ENCODE assay signal across 27 cellular contexts in the genomic region with DNA sequence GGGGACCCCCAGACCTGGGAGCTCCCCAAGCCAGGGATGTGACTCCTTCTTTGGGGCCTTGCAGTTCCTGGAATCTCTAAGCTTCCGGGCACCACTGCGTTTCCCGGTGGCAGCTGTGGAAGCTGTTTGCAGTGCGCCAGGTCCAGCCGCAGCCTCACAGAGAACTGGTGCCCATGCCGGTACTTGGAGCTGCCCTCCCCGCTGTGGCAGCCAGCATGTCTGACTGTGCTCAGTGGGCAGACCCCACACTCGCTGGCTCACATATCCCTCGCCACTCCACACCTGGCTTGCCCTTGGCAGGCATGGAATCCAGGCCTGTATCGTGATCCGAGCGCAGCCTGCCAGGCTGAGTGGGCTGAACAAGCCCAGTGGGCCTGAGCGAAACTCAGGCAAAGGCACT.
DNase-seq lines count a peak whose midpoint lies in the region; ATAC-seq, FAIRE-seq and TF ChIP-seq lines count a peak whose summit lies in the region.
"Had no signal": no experiment of that assay in that cellular context is flagged by ENCODE, and none has a peak within 500 bp of the region (broad histone marks: within the 10 kb centered on the region; RNA-seq: fewer than 3 reads in every experiment).

No MANE protein-coding gene starts in this region.

- no peak overlapping the region for H4K5ac ChIP-seq in H1 (ENCODE audit: insufficient read length, low read depth, low read length)

- no peak overlapping the region for H3K4me2 ChIP-seq in H1 (ENCODE audit: insufficient read depth in 1 of 2, low read depth in 2 of 2, low read length in 2 of 2)
- no peak overlapping the region for H3K4me2 ChIP-seq in neuronal stem cell (ENCODE audit: insufficient read depth, low read length, poor library complexity, severe bottlenecking)
- H3K4me2 ChIP-seq: A549; BLaER1 treated with 17β-estradiol and CSF1 and Interleukin-3, amounts not matched to agents 10 nM and 100 nM had no signal

- H3K9me3 ChIP-seq in right cardiac atrium (ENCODE audit: control insufficient read depth, low read length) (no peaks in the 10 kb centered on the region), heart left ventricle (peaks cover 0 to 13% (median 0%) of the 10 kb centered on the region in 12 donors), H1 (ENCODE audit: insufficient read depth in 2 of 2, low read depth in 1 of 2, low read length in 1 of 2) (no peaks in the 10 kb centered on the region), neuronal stem cell (replicated peaks in 1 of 2; ENCODE audit: control insufficient read depth in 2 of 2, insufficient read depth in 1 of 2, low read depth in 1 of 2, low read length in 2 of 2) (no peaks in the 10 kb centered on the region), upper lobe of right lung (no peaks in the 10 kb centered on the region)
- H3K9me3 ChIP-seq: A549, Caco-2 had no signal

- no peak overlapping the region for H2BK5ac ChIP-seq in H1 (ENCODE audit: low read depth, low read length)
- no peak overlapping the region for H2BK5ac ChIP-seq in neuronal stem cell (ENCODE audit: low read length)

- POLR2A ChIA-PET in H1 (lab: Charles Lee; ENCODE audit: partially characterized antibody) = no interaction called here

- WGBS in right cardiac atrium = 94% methylated on average over 13 of the region's 13 CpGs
- 85 to 94% (median 93%) methylated on average over 4 to 13 of the region's 13 CpGs for WGBS in heart left ventricle, 4 donors
- 94% methylated on average over 13 of the region's 13 CpGs; no CpG with 5 or more reads in 1 of the 2 experiments for WGBS in H1 (ENCODE audit: extremely low coverage in 1 of 2, insufficient coverage in 1 of 2, insufficient read length in 1 of 2, insufficient replicate concordance in 2 of 2, low coverage in 1 of 2, low lambda C conversion rate in 2 of 2, missing lambda C conversion rate in 1 of 2), 2 experiments
- WGBS in neuronal stem cell (ENCODE audit: extremely low coverage in 2 of 2, insufficient read length in 2 of 2, insufficient replicate concordance in 1 of 2), 2 donors = no CpG with 5 or more reads among the region's 13 CpGs

- no peak for TF ChIP-seq RAD21 in H1 (IDR thresholded peaks at IDR 0.05 in 1 of 2, conservative IDR thresholded peaks at IDR 0.05 in 1 of 2; ENCODE audit: low read depth in 2 of 2, low read length in 2 of 2)

- no peaks in the 10 kb centered on the region for H3K23me2 ChIP-seq in H1 (ENCODE audit: low read depth, low read length)

- H3K36me3 ChIP-seq in heart left ventricle = no peaks in the 10 kb centered on the region
- no peaks in the 10 kb centered on the region for H3K36me3 ChIP-seq in H1 (ENCODE audit: control insufficient read depth in 2 of 4, insufficient read depth in 4 of 4, low read length in 3 of 4)
- H3K36me3 ChIP-seq in neuronal stem cell (replicated peaks in 1 of 2; ENCODE audit: control insufficient read depth in 2 of 2, insufficient read depth in 2 of 2, low read length in 2 of 2) = no peaks in the 10 kb centered on the region
- H3K36me3 ChIP-seq in upper lobe of right lung = no peaks in the 10 kb centered on the region
- H3K36me3 ChIP-seq: BLaER1 treated with 17β-estradiol and CSF1 and Interleukin-3, amounts not matched to agents 10 nM and 100 nM had no signal

- H2BK120ac ChIP-seq in H1 (replicated peaks; ENCODE audit: low read depth, low read length) (no peak overlapping the region), neuronal stem cell (ENCODE audit: low read depth, low read length) (no peak overlapping the region)

- H3K27ac ChIP-seq in right cardiac atrium (ENCODE audit: low read length) = no peak overlapping the region
- H3K27ac ChIP-seq in heart left ventricle = no peak overlapping the region
- no peak overlapping the region for H3K27ac ChIP-seq in H1 (ENCODE audit: low read depth, low read length)
- H3K27ac ChIP-seq in neuronal stem cell (replicated peaks; ENCODE audit: low read length) = no peak overlapping the region
- H3K27ac ChIP-seq in upper lobe of right lung = no peak overlapping the region
- H3K27ac ChIP-seq: 22Rv1; A549; BLaER1 treated with 17β-estradiol and CSF1 and Interleukin-3, amounts not matched to agents 10 nM and 100 nM; C4-2B had no signal

- ATAC-seq in right cardiac atrium (no peak), heart left ventricle (no peak), upper lobe of right lung (peak; percentile 30), HG03108 (IDR thresholded peaks at IDR 0.05; ENCODE audit: unreplicated experiment) (no peak)
- ATAC-seq: A549; CD8-positive, alpha-beta T cell; GM12878 had no signal

- peak overlapping the region; percentile 57; the same call in 1 of the 2 replicates for H4K8ac ChIP-seq in H1 (ENCODE audit: extremely low read depth, insufficient read depth, low read length)
- peak overlapping the region; percentile 29 for H4K8ac ChIP-seq in neuronal stem cell (ENCODE audit: low read depth, low read length)

- H3K56ac ChIP-seq in H1 (replicated peaks; ENCODE audit: insufficient read length, low read depth, low read length) = no peak overlapping the region

- H2BK15ac ChIP-seq in H1 (ENCODE audit: low read length) = no peak overlapping the region
- no peak overlapping the region for H2BK15ac ChIP-seq in neuronal stem cell (ENCODE audit: low read length)

- H2BK12ac ChIP-seq in H1 (ENCODE audit: low read depth, low read length) (no peak overlapping the region; the same call in 1 of the 2 replicates), neuronal stem cell (ENCODE audit: low read length) (no peak overlapping the region)

- H3K79me1 ChIP-seq in H1 (ENCODE audit: low read depth, low read length) (no peaks in the 10 kb centered on the region), neuronal stem cell (ENCODE audit: low read depth, low read length) (no peaks in the 10 kb centered on the region)

- H3K79me2 ChIP-seq in H1 (ENCODE audit: control insufficient read depth in 1 of 2, insufficient read depth in 2 of 2, low read length in 2 of 2) = no peaks in the 10 kb centered on the region

- TF ChIP-seq POLR2A in heart left ventricle (IDR thresholded peaks at IDR 0.05) (no peak), H1 (IDR thresholded peaks at IDR 0.05; ENCODE audit: control extremely low read depth in 1 of 2, low read depth in 2 of 2, low read length in 2 of 2) (no peak)

- FAIRE-seq in H1 (lab: Jason Lieb, UNC) = no peak
- FAIRE-seq: A549, GM12878, GM12892, GM18507 had no signal

- H3K4me3 ChIP-seq in right cardiac atrium (ENCODE audit: low read length) (no peak overlapping the region), heart left ventricle (no peak overlapping the region), H1 (ENCODE audit: extremely low read depth in 1 of 4, insufficient read depth in 2 of 4, low read depth in 3 of 4, low read length in 4 of 4) (no peak overlapping the region), neuronal stem cell (ENCODE audit: low read length in 2 of 2) (no peak overlapping the region), upper lobe of right lung (no peak overlapping the region)
- H3K4me3 ChIP-seq: A549; BLaER1 treated with 17β-estradiol and CSF1 and Interleukin-3, amounts not matched to agents 10 nM and 100 nM; GM12878 had no signal

- peak in 2 of 3 donors; percentile 18 to 42 for DNase-seq in right cardiac atrium
- no peak for DNase-seq in heart left ventricle
- DNase-seq in H1 (ENCODE audit: low read depth in 1 of 2, low spot score in 2 of 2) = no peak
- DNase-seq in neuronal stem cell (ENCODE audit: low spot score) = no peak
- DNase-seq in upper lobe of right lung = no peak
- DNase-seq in stimulated activated CD4-positive, alpha-beta T cell treated with anti-CD3 and anti-CD28 coated beads, Interleukin-4, amount 100 ng/mL, for 4 hours = no peak
- no peak for DNase-seq in UCSD-AML1 (lab: John Stamatoyannopoulos, UW; ENCODE audit: unreplicated experiment)
- DNase-seq: AML-193; Caco-2; Calu3; CD4-positive, alpha-beta T cell; CD8-positive, alpha-beta T cell; DMS 273 treated with DMSO at 0.1 percent for 48 hours; DMS153; DMS53; DMS79; DND-41; EL; GDM1 had no signal

- TF ChIP-seq EP300 in H1 (IDR thresholded peaks at IDR 0.05; ENCODE audit: borderline replicate concordance in 1 of 2, low read depth in 2 of 2, low read length in 2 of 2) = no peak

- no peaks in the 10 kb centered on the region for H4K20me1 ChIP-seq in H1 (replicated peaks in 1 of 2; ENCODE audit: control insufficient read depth in 1 of 2, insufficient read depth in 2 of 2, low read length in 2 of 2)
- H4K20me1 ChIP-seq: BLaER1 treated with 17β-estradiol and CSF1 and Interleukin-3, amounts not matched to agents 10 nM and 100 nM had no signal

- H3K9ac ChIP-seq in H1 (replicated peaks in 1 of 4; ENCODE audit: extremely low read depth in 1 of 4, low read depth in 3 of 4, low read length in 3 of 4) = no peak overlapping the region
- no peak overlapping the region for H3K9ac ChIP-seq in neuronal stem cell (ENCODE audit: low read depth, low read length, poor library complexity)
- H3K9ac ChIP-seq: BLaER1 treated with 17β-estradiol and CSF1 and Interleukin-3, amounts not matched to agents 10 nM and 100 nM had no signal

- H4K91ac ChIP-seq in H1 (replicated peaks; ENCODE audit: insufficient read length, low read length) (no peak overlapping the region), neuronal stem cell (ENCODE audit: low read depth, low read length, poor library complexity) (no peak overlapping the region)

- CTCF ChIA-PET in H1 (lab: Charles Lee; ENCODE audit: partially characterized antibody) = no interaction called here

- H2AK5ac ChIP-seq in H1 (ENCODE audit: low read depth, low read length) (no peak overlapping the region), neuronal stem cell (ENCODE audit: low read depth, low read length) (no peak overlapping the region)

- no peak overlapping the region for H3K4ac ChIP-seq in H1 (replicated peaks; ENCODE audit: insufficient read length, low read depth, low read length)
- H3K4ac ChIP-seq in neuronal stem cell (ENCODE audit: low read length) = no peak overlapping the region

- H3K14ac ChIP-seq in H1 (ENCODE audit: insufficient read length) = no peak overlapping the region
- H3K14ac ChIP-seq in neuronal stem cell (ENCODE audit: low read length) = no peak overlapping the region

- no peak overlapping the region for H3K23ac ChIP-seq in H1 (ENCODE audit: insufficient read length)
- no peak overlapping the region for H3K23ac ChIP-seq in neuronal stem cell (ENCODE audit: low read depth, low read length, poor library complexity)

- no peak overlapping the region for H2AFZ ChIP-seq in H1 (ENCODE audit: low read length)
- peak overlapping the region; percentile 35 for H2AFZ ChIP-seq in neuronal stem cell (ENCODE audit: low read length)

- no peak overlapping the region for H2BK20ac ChIP-seq in H1 (ENCODE audit: low read length)

- intact Hi-C loops in right cardiac atrium (cut with DNase I) (no loop called here), heart left ventricle (cut with DNase I) (no loop called here), upper lobe of right lung (cut with DNase I) (no loop called here)

- no peak for TF ChIP-seq CTCF in heart left ventricle (IDR thresholded peaks at IDR 0.05)
- no peak for TF ChIP-seq CTCF in H1 (IDR thresholded peaks at IDR 0.05; ENCODE audit: control extremely low read depth in 1 of 3, insufficient read depth in 1 of 3, low read depth in 1 of 3, low read length in 3 of 3)
- no peak for TF ChIP-seq CTCF in upper lobe of right lung (IDR thresholded peaks at IDR 0.05)

- H3K27me3 ChIP-seq in right cardiac atrium (ENCODE audit: control insufficient read depth, insufficient read depth) (no peaks in the 10 kb centered on the region), heart left ventricle (no peaks in the 10 kb centered on the region), H1 (replicated peaks in 1 of 4; ENCODE audit: control insufficient read depth in 3 of 4, extremely low read depth in 1 of 4, insufficient read depth in 3 of 4, low read length in 3 of 4) (no peaks in the 10 kb centered on the region), neuronal stem cell (ENCODE audit: control insufficient read depth in 3 of 3, insufficient read depth in 3 of 3, low read depth in 1 of 3, low read length in 3 of 3) (no peaks in the 10 kb centered on the region), upper lobe of right lung (no peaks in the 10 kb centered on the region)
- H3K27me3 ChIP-seq: BLaER1 treated with 17β-estradiol and CSF1 and Interleukin-3, amounts not matched to agents 10 nM and 100 nM had no signal

- H3K18ac ChIP-seq in H1 (ENCODE audit: extremely low read depth, low read length) = no peak overlapping the region
- H3K18ac ChIP-seq in neuronal stem cell (ENCODE audit: low read length) = peak overlapping the region; percentile 60

- H3K4me1 ChIP-seq in right cardiac atrium (ENCODE audit: control insufficient read depth, insufficient read depth, low read length) = no peaks in the 10 kb centered on the region
- no peaks in the 10 kb centered on the region for H3K4me1 ChIP-seq in heart left ventricle
- no peaks in the 10 kb centered on the region for H3K4me1 ChIP-seq in H1 (replicated peaks in 1 of 4; ENCODE audit: control insufficient read depth in 3 of 4, insufficient read depth in 4 of 4, low read length in 3 of 4)
- peaks cover 0 to under 1% of the 10 kb centered on the region in 2 donors for H3K4me1 ChIP-seq in neuronal stem cell (ENCODE audit: control insufficient read depth in 2 of 2, insufficient read depth in 1 of 2, low read depth in 1 of 2, low read length in 2 of 2)
- H3K4me1 ChIP-seq in upper lobe of right lung = no peaks in the 10 kb centered on the region
- H3K4me1 ChIP-seq: A549, Caco-2 had no signal

Comparison
In these comparisons a context has a peak if more than half of its experiments do, and no peak if none do; other contexts are left out.
1. DNase-seq: peak in right cardiac atrium (2 of 3); none in heart left ventricle (0 of 5), H1 (0 of 2), neuronal stem cell (single experiment), upper lobe of right lung (single experiment), stimulated activated CD4-positive, alpha-beta T cell treated with anti-CD3 and anti-CD28 coated beads, Interleukin-4, amount 100 ng/mL, for 4 hours (0 of 2) and UCSD-AML1 (single experiment).